Comparison of ENCODE assay signal across 1 cellular context in the genomic region with DNA sequence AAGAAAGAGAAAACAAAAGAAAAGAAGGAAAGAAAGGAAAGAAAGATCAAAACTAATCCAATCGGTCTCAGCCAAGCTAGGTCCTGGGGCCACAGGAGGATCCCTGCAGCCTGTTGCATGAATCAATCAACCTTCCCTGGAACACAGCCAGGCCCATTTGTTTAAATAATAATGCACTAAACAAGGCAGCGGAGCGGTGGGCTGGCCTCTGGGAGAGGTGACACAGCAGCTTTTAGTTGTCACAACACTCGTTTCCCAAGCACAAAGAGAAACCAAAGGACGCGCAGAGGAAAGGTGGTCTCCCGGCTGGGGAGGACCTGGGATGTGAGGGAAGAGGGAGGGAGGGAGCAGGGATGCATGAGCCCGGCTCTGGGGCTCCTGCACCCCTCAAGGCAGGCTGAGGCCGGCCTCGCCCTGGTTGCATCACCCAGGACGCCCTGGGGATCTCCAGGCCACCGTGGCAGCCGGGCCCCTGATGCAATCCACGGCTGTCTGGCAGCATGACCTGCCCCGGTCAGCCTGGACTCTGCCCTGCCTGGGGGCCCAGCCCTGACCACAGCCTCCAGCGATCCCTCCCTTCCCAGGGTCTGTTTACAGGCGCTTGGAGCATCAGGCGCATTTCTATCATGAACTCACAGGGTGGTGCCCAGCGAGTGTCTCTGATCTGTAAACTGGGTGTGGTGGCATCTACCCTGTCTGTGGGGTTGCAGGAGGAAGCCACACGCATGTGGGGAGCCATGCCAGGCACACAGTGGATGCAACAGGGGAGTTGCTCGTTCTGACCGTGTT.
TF ChIP-seq lines count a peak whose summit lies in the region.

No MANE protein-coding gene starts in this region.

TF ChIP-seq in HepG2, 621 proteins besides CTCF, POLR2A, EP300 and RAD21 (continued from another document and continues in another):
- TF ChIP-seq, protein P1, sequence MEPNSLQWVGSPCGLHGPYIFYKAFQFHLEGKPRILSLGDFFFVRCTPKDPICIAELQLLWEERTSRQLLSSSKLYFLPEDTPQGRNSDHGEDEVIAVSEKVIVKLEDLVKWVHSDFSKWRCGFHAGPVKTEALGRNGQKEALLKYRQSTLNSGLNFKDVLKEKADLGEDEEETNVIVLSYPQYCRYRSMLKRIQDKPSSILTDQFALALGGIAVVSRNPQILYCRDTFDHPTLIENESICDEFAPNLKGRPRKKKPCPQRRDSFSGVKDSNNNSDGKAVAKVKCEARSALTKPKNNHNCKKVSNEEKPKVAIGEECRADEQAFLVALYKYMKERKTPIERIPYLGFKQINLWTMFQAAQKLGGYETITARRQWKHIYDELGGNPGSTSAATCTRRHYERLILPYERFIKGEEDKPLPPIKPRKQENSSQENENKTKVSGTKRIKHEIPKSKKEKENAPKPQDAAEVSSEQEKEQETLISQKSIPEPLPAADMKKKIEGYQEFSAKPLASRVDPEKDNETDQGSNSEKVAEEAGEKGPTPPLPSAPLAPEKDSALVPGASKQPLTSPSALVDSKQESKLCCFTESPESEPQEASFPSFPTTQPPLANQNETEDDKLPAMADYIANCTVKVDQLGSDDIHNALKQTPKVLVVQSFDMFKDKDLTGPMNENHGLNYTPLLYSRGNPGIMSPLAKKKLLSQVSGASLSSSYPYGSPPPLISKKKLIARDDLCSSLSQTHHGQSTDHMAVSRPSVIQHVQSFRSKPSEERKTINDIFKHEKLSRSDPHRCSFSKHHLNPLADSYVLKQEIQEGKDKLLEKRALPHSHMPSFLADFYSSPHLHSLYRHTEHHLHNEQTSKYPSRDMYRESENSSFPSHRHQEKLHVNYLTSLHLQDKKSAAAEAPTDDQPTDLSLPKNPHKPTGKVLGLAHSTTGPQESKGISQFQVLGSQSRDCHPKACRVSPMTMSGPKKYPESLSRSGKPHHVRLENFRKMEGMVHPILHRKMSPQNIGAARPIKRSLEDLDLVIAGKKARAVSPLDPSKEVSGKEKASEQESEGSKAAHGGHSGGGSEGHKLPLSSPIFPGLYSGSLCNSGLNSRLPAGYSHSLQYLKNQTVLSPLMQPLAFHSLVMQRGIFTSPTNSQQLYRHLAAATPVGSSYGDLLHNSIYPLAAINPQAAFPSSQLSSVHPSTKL (CRISPR knock-in tag; IDR thresholded peaks at IDR 0.05): peak; percentile 98
- TF ChIP-seq ZNF749 (CRISPR knock-in tag; IDR thresholded peaks at IDR 0.05; ENCODE audit: borderline replicate concordance) (peak; percentile 61; the same call in 1 of the 2 replicates), ZFP36 (IDR thresholded peaks at IDR 0.05; ENCODE audit: borderline replicate concordance, low read depth, low read length, partially characterized antibody) (no peak), TMF1 (CRISPR knock-in tag; IDR thresholded peaks at IDR 0.05; ENCODE audit: low read depth) (no peak), ZBTB42 (CRISPR knock-in tag; IDR thresholded peaks at IDR 0.05) (0 out of 2 replicates have a peak, but pooled peaks have one; percentile 46), RARG (CRISPR knock-in tag; IDR thresholded peaks at IDR 0.05; ENCODE audit: low read depth) (no peak), ZNF138 (CRISPR knock-in tag; IDR thresholded peaks at IDR 0.05; ENCODE audit: low read depth) (no peak; the same call in 1 of the 2 replicates), SALL2 (CRISPR knock-in tag; IDR thresholded peaks at IDR 0.05) (peak; percentile 76), SCMH1 (CRISPR knock-in tag; IDR thresholded peaks at IDR 0.05; ENCODE audit: borderline replicate concordance) (no peak), ELF3 (CRISPR knock-in tag; IDR thresholded peaks at IDR 0.05) (peak; percentile 86), MAF1 (CRISPR knock-in tag; IDR thresholded peaks at IDR 0.05; ENCODE audit: borderline replicate concordance) (no peak), FOXK1 (CRISPR knock-in tag; IDR thresholded peaks at IDR 0.05; ENCODE audit: borderline replicate concordance, low read depth) (peak; percentile 96), NKX3-1 (CRISPR knock-in tag; IDR thresholded peaks at IDR 0.05) (no peak), ZNF207 (IDR thresholded peaks at IDR 0.05; ENCODE audit: borderline replicate concordance) (no peak), CAMTA2 (CRISPR knock-in tag; IDR thresholded peaks at IDR 0.05; ENCODE audit: borderline replicate concordance) (no peak), PHB2 (IDR thresholded peaks at IDR 0.05; ENCODE audit: partially characterized antibody) (no peak), HDAC6 (IDR thresholded peaks at IDR 0.05; ENCODE audit: low read depth, low read length) (no peak), ZNF780A (CRISPR knock-in tag; IDR thresholded peaks at IDR 0.05) (peak; percentile 64; the same call in 1 of the 2 replicates)
- TF ChIP-seq, protein P2, sequence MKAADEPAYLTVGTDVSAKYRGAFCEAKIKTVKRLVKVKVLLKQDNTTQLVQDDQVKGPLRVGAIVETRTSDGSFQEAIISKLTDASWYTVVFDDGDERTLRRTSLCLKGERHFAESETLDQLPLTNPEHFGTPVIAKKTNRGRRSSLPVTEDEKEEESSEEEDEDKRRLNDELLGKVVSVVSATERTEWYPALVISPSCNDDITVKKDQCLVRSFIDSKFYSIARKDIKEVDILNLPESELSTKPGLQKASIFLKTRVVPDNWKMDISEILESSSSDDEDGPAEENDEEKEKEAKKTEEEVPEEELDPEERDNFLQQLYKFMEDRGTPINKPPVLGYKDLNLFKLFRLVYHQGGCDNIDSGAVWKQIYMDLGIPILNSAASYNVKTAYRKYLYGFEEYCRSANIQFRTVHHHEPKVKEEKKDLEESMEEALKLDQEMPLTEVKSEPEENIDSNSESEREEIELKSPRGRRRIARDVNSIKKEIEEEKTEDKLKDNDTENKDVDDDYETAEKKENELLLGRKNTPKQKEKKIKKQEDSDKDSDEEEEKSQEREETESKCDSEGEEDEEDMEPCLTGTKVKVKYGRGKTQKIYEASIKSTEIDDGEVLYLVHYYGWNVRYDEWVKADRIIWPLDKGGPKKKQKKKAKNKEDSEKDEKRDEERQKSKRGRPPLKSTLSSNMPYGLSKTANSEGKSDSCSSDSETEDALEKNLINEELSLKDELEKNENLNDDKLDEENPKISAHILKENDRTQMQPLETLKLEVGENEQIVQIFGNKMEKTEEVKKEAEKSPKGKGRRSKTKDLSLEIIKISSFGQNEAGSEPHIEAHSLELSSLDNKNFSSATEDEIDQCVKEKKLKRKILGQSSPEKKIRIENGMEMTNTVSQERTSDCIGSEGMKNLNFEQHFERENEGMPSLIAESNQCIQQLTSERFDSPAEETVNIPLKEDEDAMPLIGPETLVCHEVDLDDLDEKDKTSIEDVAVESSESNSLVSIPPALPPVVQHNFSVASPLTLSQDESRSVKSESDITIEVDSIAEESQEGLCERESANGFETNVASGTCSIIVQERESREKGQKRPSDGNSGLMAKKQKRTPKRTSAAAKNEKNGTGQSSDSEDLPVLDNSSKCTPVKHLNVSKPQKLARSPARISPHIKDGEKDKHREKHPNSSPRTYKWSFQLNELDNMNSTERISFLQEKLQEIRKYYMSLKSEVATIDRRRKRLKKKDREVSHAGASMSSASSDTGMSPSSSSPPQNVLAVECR (CRISPR knock-in tag; IDR thresholded peaks at IDR 0.05; ENCODE audit: borderline replicate concordance): peak; percentile 95
- TF ChIP-seq, protein P3, sequence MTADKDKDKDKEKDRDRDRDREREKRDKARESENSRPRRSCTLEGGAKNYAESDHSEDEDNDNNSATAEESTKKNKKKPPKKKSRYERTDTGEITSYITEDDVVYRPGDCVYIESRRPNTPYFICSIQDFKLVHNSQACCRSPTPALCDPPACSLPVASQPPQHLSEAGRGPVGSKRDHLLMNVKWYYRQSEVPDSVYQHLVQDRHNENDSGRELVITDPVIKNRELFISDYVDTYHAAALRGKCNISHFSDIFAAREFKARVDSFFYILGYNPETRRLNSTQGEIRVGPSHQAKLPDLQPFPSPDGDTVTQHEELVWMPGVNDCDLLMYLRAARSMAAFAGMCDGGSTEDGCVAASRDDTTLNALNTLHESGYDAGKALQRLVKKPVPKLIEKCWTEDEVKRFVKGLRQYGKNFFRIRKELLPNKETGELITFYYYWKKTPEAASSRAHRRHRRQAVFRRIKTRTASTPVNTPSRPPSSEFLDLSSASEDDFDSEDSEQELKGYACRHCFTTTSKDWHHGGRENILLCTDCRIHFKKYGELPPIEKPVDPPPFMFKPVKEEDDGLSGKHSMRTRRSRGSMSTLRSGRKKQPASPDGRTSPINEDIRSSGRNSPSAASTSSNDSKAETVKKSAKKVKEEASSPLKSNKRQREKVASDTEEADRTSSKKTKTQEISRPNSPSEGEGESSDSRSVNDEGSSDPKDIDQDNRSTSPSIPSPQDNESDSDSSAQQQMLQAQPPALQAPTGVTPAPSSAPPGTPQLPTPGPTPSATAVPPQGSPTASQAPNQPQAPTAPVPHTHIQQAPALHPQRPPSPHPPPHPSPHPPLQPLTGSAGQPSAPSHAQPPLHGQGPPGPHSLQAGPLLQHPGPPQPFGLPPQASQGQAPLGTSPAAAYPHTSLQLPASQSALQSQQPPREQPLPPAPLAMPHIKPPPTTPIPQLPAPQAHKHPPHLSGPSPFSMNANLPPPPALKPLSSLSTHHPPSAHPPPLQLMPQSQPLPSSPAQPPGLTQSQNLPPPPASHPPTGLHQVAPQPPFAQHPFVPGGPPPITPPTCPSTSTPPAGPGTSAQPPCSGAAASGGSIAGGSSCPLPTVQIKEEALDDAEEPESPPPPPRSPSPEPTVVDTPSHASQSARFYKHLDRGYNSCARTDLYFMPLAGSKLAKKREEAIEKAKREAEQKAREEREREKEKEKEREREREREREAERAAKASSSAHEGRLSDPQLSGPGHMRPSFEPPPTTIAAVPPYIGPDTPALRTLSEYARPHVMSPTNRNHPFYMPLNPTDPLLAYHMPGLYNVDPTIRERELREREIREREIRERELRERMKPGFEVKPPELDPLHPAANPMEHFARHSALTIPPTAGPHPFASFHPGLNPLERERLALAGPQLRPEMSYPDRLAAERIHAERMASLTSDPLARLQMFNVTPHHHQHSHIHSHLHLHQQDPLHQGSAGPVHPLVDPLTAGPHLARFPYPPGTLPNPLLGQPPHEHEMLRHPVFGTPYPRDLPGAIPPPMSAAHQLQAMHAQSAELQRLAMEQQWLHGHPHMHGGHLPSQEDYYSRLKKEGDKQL (CRISPR knock-in tag; IDR thresholded peaks at IDR 0.05; ENCODE audit: low read depth): peak; percentile 82
- TF ChIP-seq, protein P4, sequence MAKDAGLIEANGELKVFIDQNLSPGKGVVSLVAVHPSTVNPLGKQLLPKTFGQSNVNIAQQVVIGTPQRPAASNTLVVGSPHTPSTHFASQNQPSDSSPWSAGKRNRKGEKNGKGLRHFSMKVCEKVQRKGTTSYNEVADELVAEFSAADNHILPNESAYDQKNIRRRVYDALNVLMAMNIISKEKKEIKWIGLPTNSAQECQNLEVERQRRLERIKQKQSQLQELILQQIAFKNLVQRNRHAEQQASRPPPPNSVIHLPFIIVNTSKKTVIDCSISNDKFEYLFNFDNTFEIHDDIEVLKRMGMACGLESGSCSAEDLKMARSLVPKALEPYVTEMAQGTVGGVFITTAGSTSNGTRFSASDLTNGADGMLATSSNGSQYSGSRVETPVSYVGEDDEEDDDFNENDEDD (CRISPR knock-in tag; IDR thresholded peaks at IDR 0.05; ENCODE audit: borderline replicate concordance): peak; percentile 75; the same call in 1 of the 2 replicates
- TF ChIP-seq, protein P5, sequence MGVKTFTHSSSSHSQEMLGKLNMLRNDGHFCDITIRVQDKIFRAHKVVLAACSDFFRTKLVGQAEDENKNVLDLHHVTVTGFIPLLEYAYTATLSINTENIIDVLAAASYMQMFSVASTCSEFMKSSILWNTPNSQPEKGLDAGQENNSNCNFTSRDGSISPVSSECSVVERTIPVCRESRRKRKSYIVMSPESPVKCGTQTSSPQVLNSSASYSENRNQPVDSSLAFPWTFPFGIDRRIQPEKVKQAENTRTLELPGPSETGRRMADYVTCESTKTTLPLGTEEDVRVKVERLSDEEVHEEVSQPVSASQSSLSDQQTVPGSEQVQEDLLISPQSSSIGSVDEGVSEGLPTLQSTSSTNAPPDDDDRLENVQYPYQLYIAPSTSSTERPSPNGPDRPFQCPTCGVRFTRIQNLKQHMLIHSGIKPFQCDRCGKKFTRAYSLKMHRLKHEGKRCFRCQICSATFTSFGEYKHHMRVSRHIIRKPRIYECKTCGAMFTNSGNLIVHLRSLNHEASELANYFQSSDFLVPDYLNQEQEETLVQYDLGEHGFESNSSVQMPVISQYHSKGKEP (CRISPR knock-in tag; IDR thresholded peaks at IDR 0.05): peak; percentile 89
- TF ChIP-seq, protein P6, sequence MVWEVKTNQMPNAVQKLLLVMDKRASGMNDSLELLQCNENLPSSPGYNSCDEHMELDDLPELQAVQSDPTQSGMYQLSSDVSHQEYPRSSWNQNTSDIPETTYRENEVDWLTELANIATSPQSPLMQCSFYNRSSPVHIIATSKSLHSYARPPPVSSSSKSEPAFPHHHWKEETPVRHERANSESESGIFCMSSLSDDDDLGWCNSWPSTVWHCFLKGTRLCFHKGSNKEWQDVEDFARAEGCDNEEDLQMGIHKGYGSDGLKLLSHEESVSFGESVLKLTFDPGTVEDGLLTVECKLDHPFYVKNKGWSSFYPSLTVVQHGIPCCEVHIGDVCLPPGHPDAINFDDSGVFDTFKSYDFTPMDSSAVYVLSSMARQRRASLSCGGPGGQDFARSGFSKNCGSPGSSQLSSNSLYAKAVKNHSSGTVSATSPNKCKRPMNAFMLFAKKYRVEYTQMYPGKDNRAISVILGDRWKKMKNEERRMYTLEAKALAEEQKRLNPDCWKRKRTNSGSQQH (CRISPR knock-in tag; IDR thresholded peaks at IDR 0.05; ENCODE audit: low read depth): peak; percentile 65; the same call in 1 of the 2 replicates
- TF ChIP-seq, protein P7, sequence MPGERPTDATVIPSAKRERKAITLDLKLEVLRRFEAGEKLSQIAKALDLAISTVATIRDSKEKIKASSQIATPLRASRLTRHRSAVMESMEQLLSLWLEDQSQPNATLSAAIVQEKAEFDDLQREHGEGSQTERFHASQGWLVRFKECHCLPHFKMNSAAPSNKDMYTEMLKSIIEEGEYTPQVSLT (CRISPR knock-in tag; IDR thresholded peaks at IDR 0.05; ENCODE audit: borderline replicate concordance, low read depth): no peak
- TF ChIP-seq, protein P8, sequence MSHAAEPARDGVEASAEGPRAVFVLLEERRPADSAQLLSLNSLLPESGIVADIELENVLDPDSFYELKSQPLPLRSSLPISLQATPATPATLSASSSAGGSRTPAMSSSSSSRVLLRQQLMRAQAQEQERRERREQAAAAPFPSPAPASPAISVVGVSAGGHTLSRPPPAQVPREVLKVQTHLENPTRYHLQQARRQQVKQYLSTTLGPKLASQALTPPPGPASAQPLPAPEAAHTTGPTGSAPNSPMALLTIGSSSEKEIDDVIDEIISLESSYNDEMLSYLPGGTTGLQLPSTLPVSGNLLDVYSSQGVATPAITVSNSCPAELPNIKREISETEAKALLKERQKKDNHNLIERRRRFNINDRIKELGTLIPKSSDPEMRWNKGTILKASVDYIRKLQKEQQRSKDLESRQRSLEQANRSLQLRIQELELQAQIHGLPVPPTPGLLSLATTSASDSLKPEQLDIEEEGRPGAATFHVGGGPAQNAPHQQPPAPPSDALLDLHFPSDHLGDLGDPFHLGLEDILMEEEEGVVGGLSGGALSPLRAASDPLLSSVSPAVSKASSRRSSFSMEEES (CRISPR knock-in tag; IDR thresholded peaks at IDR 0.05): peak; percentile 90
